In genomic region chr7:91434821-91435220, GRCh38 we compare ENCODE assay signal across 15 cellular contexts.
DNase-seq lines count a peak whose midpoint lies in the region; ATAC-seq and TF ChIP-seq lines count a peak whose summit lies in the region.
"Had no signal": no experiment of that assay in that cellular context is flagged by ENCODE, and none has a peak within 500 bp of the region (broad histone marks: within the 10 kb centered on the region; RNA-seq: fewer than 3 reads in every experiment).

No MANE protein-coding gene starts in this region.

- no peak overlapping the region for H2BK120ac ChIP-seq in mesenchymal stem cell (ENCODE audit: low read depth, low read length)

- no peak overlapping the region for H3K4me3 Mint-ChIP-seq in activated CD4-positive, alpha-beta T cell treated with anti-CD3 and anti-CD28 coated beads, Interleukin-2, amount 10 ng/mL, durations not matched to agents 24 days and 14 days
- H3K4me3 Mint-ChIP-seq in stimulated activated naive CD8-positive, alpha-beta T cell treated with anti-CD3 and anti-CD28 coated beads, Interleukin-15, amount 100 ng/mL, for 72 hours, result no peak overlapping the region

- no peak overlapping the region for H2AK5ac ChIP-seq in mesenchymal stem cell (ENCODE audit: low read length, severe bottlenecking)

- H4K8ac ChIP-seq in mesenchymal stem cell (ENCODE audit: low read length), result no peak overlapping the region

- H3K4me3 ChIP-seq in adipocyte (ENCODE audit: low read length) (peak overlapping the region; percentile 47), mesenchymal stem cell (ENCODE audit: insufficient read depth in 1 of 2, low read depth in 1 of 2, low read length in 2 of 2) (peak overlapping the region in 1 of 2 experiments; percentile 31), right lobe of liver (no peak overlapping the region)

- H3K27ac Mint-ChIP-seq in activated CD4-positive, alpha-beta T cell treated with anti-CD3 and anti-CD28 coated beads, Interleukin-2, amount 10 ng/mL, durations not matched to agents 24 days and 14 days, result no peak overlapping the region
- H3K27ac Mint-ChIP-seq in stimulated activated naive CD8-positive, alpha-beta T cell treated with anti-CD3 and anti-CD28 coated beads, Interleukin-15, amount 100 ng/mL, for 72 hours, result no peak overlapping the region

- no peak for TF ChIP-seq POLR2A in right lobe of liver (IDR thresholded peaks at IDR 0.05)

- no peak overlapping the region for H3K18ac ChIP-seq in mesenchymal stem cell (ENCODE audit: low read depth in 1 of 2, low read length in 2 of 2)

- 89% methylated on average over 5 of the region's 6 CpGs for WGBS in mesenchymal stem cell
- 77% methylated on average over 6 of the region's 6 CpGs for WGBS in right lobe of liver (ENCODE audit: insufficient coverage, low coverage, low lambda C conversion rate, missing lambda C conversion rate)

- H3K9ac ChIP-seq in adipocyte (ENCODE audit: low read length), result peak overlapping the region; percentile 12
- peak overlapping the region; percentile 59 for H3K9ac ChIP-seq in mesenchymal stem cell (ENCODE audit: low read length)

- no peaks in the 10 kb centered on the region for H3K36me3 ChIP-seq in adipocyte (ENCODE audit: control insufficient read depth, insufficient read depth, low read length, severe bottlenecking)
- H3K36me3 ChIP-seq in mesenchymal stem cell (ENCODE audit: control insufficient read depth in 1 of 2, insufficient read depth in 2 of 2, low read depth in 1 of 2, low read length in 2 of 2), result no peaks in the 10 kb centered on the region
- no peaks in the 10 kb centered on the region for H3K36me3 ChIP-seq in right lobe of liver

- TF ChIP-seq CTCF in right lobe of liver (IDR thresholded peaks at IDR 0.05), result no peak

- H3K27me3 ChIP-seq in adipocyte (replicated peaks; ENCODE audit: control insufficient read depth, insufficient read depth, low read length) (no peaks in the 10 kb centered on the region), mesenchymal stem cell (ENCODE audit: control insufficient read depth in 1 of 2, insufficient read depth in 1 of 2, low read length in 2 of 2) (no peaks in the 10 kb centered on the region), right lobe of liver (no peaks in the 10 kb centered on the region)

- no peaks in the 10 kb centered on the region for H3K9me3 ChIP-seq in adipocyte (ENCODE audit: control insufficient read depth, low read length)
- H3K9me3 ChIP-seq in mesenchymal stem cell (ENCODE audit: control insufficient read depth, low read length), result no peaks in the 10 kb centered on the region
- H3K9me3 ChIP-seq in right lobe of liver, result no peaks in the 10 kb centered on the region

- H2AFZ ChIP-seq in mesenchymal stem cell (ENCODE audit: low read depth, low read length), result no peak overlapping the region

- H3K79me1 ChIP-seq in mesenchymal stem cell (replicated peaks; ENCODE audit: low read length, poor library complexity, severe bottlenecking), result no peaks in the 10 kb centered on the region

- H3K23ac ChIP-seq in mesenchymal stem cell (ENCODE audit: low read length in 2 of 2), result no peak overlapping the region

- H2BK5ac ChIP-seq in mesenchymal stem cell (ENCODE audit: low read depth, low read length, poor library complexity, severe bottlenecking), result no peak overlapping the region

- H3K27me3 Mint-ChIP-seq in activated CD4-positive, alpha-beta T cell treated with anti-CD3 and anti-CD28 coated beads, Interleukin-2, amount 10 ng/mL, durations not matched to agents 24 days and 14 days, result no peaks in the 10 kb centered on the region
- H3K27me3 Mint-ChIP-seq in stimulated activated naive CD8-positive, alpha-beta T cell treated with anti-CD3 and anti-CD28 coated beads, Interleukin-15, amount 100 ng/mL, for 72 hours, result no peaks in the 10 kb centered on the region

- no peak overlapping the region for H3K14ac ChIP-seq in mesenchymal stem cell (ENCODE audit: low read length in 2 of 2)

- H4K91ac ChIP-seq in mesenchymal stem cell (ENCODE audit: low read length), result no peak overlapping the region

- peaks cover 7% of the 10 kb centered on the region for H3K9me3 Mint-ChIP-seq in activated CD4-positive, alpha-beta T cell treated with anti-CD3 and anti-CD28 coated beads, Interleukin-2, amount 10 ng/mL, durations not matched to agents 24 days and 14 days
- H3K9me3 Mint-ChIP-seq in stimulated activated naive CD8-positive, alpha-beta T cell treated with anti-CD3 and anti-CD28 coated beads, Interleukin-15, amount 100 ng/mL, for 72 hours, result peaks cover 14 to 28% of the 10 kb centered on the region in 2 donors

- no peak overlapping the region for H2BK12ac ChIP-seq in mesenchymal stem cell (ENCODE audit: low read length in 2 of 2)

- no peaks in the 10 kb centered on the region for H3K36me3 Mint-ChIP-seq in activated CD4-positive, alpha-beta T cell treated with anti-CD3 and anti-CD28 coated beads, Interleukin-2, amount 10 ng/mL, durations not matched to agents 24 days and 14 days (ENCODE audit: low read depth)

- ATAC-seq in right lobe of liver, result no peak
- no peak for ATAC-seq in stimulated activated naive CD8-positive, alpha-beta T cell treated with anti-CD3 and anti-CD28 coated beads, Interleukin-15, amount 100 ng/mL, for 72 hours

- intact Hi-C loops in activated CD4-positive, alpha-beta T cell treated with anti-CD3 and anti-CD28 coated beads, Interleukin-2, amount 10 ng/mL, durations not matched to agents 24 days and 14 days (cut with micrococcal nuclease), result no loop called here
- intact Hi-C loops in right lobe of liver (cut with DNase I), result no loop called here

- H3K4me1 ChIP-seq in adipocyte (ENCODE audit: control insufficient read depth, insufficient read depth, low read length), result peaks cover 32% of the 10 kb centered on the region
- H3K4me1 ChIP-seq in mesenchymal stem cell (ENCODE audit: control insufficient read depth, insufficient read depth, low read depth, low read length), result no peaks in the 10 kb centered on the region
- no peaks in the 10 kb centered on the region for H3K4me1 ChIP-seq in right lobe of liver

- no peak overlapping the region for H3K4ac ChIP-seq in mesenchymal stem cell (ENCODE audit: low read depth in 1 of 2, low read length in 2 of 2)

- H3K27ac ChIP-seq in mesenchymal stem cell (ENCODE audit: low read length, poor library complexity, severe bottlenecking) (no peak overlapping the region), right lobe of liver (no peak overlapping the region)

- H3K4me1 Mint-ChIP-seq in activated CD4-positive, alpha-beta T cell treated with anti-CD3 and anti-CD28 coated beads, Interleukin-2, amount 10 ng/mL, durations not matched to agents 24 days and 14 days, result no peaks in the 10 kb centered on the region
- H3K4me1 Mint-ChIP-seq in stimulated activated naive CD8-positive, alpha-beta T cell treated with anti-CD3 and anti-CD28 coated beads, Interleukin-15, amount 100 ng/mL, for 72 hours, result no peaks in the 10 kb centered on the region

- no peak overlapping the region for H2BK15ac ChIP-seq in mesenchymal stem cell (ENCODE audit: low read depth, poor library complexity, severe bottlenecking)

- no peak overlapping the region for H3K4me2 ChIP-seq in mesenchymal stem cell (ENCODE audit: low read length, poor library complexity, severe bottlenecking)

- peak; percentile 3 for DNase-seq in activated CD4-positive, alpha-beta T cell treated with anti-CD3 and anti-CD28 coated beads, Interleukin-2, amount 10 ng/mL, durations not matched to agents 24 days and 14 days
- no peak for DNase-seq in activated CD4-positive, alpha-beta T cell treated with anti-CD3 and anti-CD28 coated beads for 1 hour
- DNase-seq in adipocyte (ENCODE audit: low read depth), result peak; percentile 6
- no peak for DNase-seq in mesenchymal stem cell
- no peak for DNase-seq in right lobe of liver
- DNase-seq in NCI-H187 treated with DMSO at 0.1 percent for 48 hours (lab: John Stamatoyannopoulos, UW), result no peak
- no peak for DNase-seq in stimulated activated naive CD8-positive, alpha-beta T cell treated with anti-CD3 and anti-CD28 coated beads, Interleukin-15, amount 100 ng/mL, for 72 hours
- DNase-seq in activated CD8-positive, alpha-beta memory T cell treated with anti-CD3 and anti-CD28 coated beads for 24 hours, result no peak
- DNase-seq: COR-L47, EL, HCEC 1CT, NCI-H1417 treated with DMSO at 0.1 percent for 48 hours, NCI-H2029, NCI-H510A, NCI-H82 had no signal

Comparison
In these comparisons a context has a peak if more than half of its experiments do, and no peak if none do; other contexts are left out.
1. DNase-seq: peak in activated CD4-positive, alpha-beta T cell treated with anti-CD3 and anti-CD28 coated beads, Interleukin-2, amount 10 ng/mL, durations not matched to agents 24 days and 14 days (single experiment) and adipocyte (single experiment); none in activated CD4-positive, alpha-beta T cell treated with anti-CD3 and anti-CD28 coated beads for 1 hour (single experiment), mesenchymal stem cell (single experiment), right lobe of liver (0 of 3), NCI-H187 treated with DMSO at 0.1 percent for 48 hours (single experiment), stimulated activated naive CD8-positive, alpha-beta T cell treated with anti-CD3 and anti-CD28 coated beads, Interleukin-15, amount 100 ng/mL, for 72 hours (0 of 2) and activated CD8-positive, alpha-beta memory T cell treated with anti-CD3 and anti-CD28 coated beads for 24 hours (single experiment).